ENCODE assay signal across 21 cellular contexts in the genomic region with DNA sequence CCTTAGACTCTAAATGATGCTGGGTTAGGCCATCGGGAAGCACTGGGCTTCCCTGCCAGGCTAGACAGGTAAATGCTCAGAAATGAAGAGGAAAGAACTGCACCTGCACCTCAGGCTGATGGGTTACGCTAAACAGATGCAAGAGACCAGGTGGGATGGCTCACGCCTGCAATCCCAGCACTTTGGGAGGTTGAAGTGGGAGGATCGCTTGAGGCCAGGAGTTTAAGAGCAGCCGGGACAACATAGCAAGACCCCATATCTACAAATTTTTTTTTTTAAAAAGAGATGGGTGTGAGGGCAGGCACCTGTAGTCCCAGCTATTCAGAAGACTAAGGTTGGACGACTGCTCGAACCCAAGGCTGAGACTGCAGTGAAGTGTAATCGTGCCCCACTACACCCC.
DNase-seq lines count a peak whose midpoint lies in the region; ATAC-seq, FAIRE-seq and TF ChIP-seq lines count a peak whose summit lies in the region.
"Had no signal": no experiment of that assay in that cellular context is flagged by ENCODE, and none has a peak within 500 bp of the region (broad histone marks: within the 10 kb centered on the region; RNA-seq: fewer than 3 reads in every experiment).

No MANE protein-coding gene starts in this region.

- no peaks in the 10 kb centered on the region for H3K9me3 ChIP-seq in OCI-LY1 (ENCODE audit: low read length)
- H3K9me3 ChIP-seq in K562 (replicated peaks; ENCODE audit: control insufficient read depth, insufficient read depth, low read depth, low read length) = no peaks in the 10 kb centered on the region
- peaks cover 1% of the 10 kb centered on the region for H3K9me3 ChIP-seq in thymus (ENCODE audit: control insufficient read depth)

- no peak for TF ChIP-seq RAD21 in K562 (CRISPR knock-in tag; conservative IDR thresholded peaks at IDR 0.05 in 1 of 2, IDR thresholded peaks at IDR 0.05 in 1 of 2)

- H3K4me3 ChIP-seq in OCI-LY1 (ENCODE audit: low read depth, low read length, poor library complexity, severe bottlenecking) (no peak overlapping the region), K562 (no peak overlapping the region), thymus (ENCODE audit: low read length) (no peak overlapping the region)
- H3K4me3 ChIP-seq: GM23338 had no signal

- no peak for DNase-seq in K562 (ENCODE audit: extremely low read depth in 1 of 4, low spot score in 3 of 4)
- DNase-seq in mesenteric fat pad (ENCODE audit: low spot score) = peak; percentile 8
- DNase-seq in stimulated activated CD4-positive, alpha-beta T cell treated with anti-CD3 and anti-CD28 coated beads, Interleukin-15, amount 100 ng/mL, for 24 hours = no peak
- no peak for DNase-seq in stimulated activated effector memory CD8-positive, alpha-beta T cell treated with anti-CD3 and anti-CD28 coated beads, Interleukin-12 subunit alpha, Interleukin-12 subunit beta, amount 100 ng/mL, for 72 hours (ENCODE audit: low spot score in 2 of 2)
- DNase-seq: C1 segment of cervical spinal cord; Calu3; CD4-positive, alpha-beta memory T cell; COR-L47; DMS53; DMS79 treated with DMSO at 0.1 percent for 48 hours; H9; HFFc6 had no signal

- ATAC-seq in K562 = no peak
- ATAC-seq in GM21619 (IDR thresholded peaks at IDR 0.05; ENCODE audit: unreplicated experiment) = no peak
- no peak for ATAC-seq in HG03460 (IDR thresholded peaks at IDR 0.05; ENCODE audit: unreplicated experiment)
- ATAC-seq in stimulated activated effector memory CD8-positive, alpha-beta T cell treated with anti-CD3 and anti-CD28 coated beads, Interleukin-12 subunit alpha, Interleukin-12 subunit beta, amount 100 ng/mL, for 72 hours = no peak
- ATAC-seq: GM23338, HCT116 had no signal

- intact Hi-C loops in K562 (cut with micrococcal nuclease) = no loop called here

- in situ Hi-C loops in K562 (cut with MboI) = no loop called here

- POLR2A ChIA-PET in K562 (lab: Yijun Ruan, JAX) = interaction anchor here (0.7 to 2.3 kb wide), 2 partner anchors 8 to 10 kb away, joined by 3 to 7 read pairs; no protein-coding TSS in a partner anchor

- H3K4me1 Mint-ChIP-seq in stimulated activated effector memory CD8-positive, alpha-beta T cell treated with anti-CD3 and anti-CD28 coated beads, Interleukin-12 subunit alpha, Interleukin-12 subunit beta, amount 100 ng/mL, for 72 hours = no peaks in the 10 kb centered on the region
- H3K4me1 Mint-ChIP-seq: CD4-positive, alpha-beta memory T cell had no signal

- H3K79me2 ChIP-seq in OCI-LY1 (ENCODE audit: insufficient read depth, low read length) (no peaks in the 10 kb centered on the region), K562 (ENCODE audit: control insufficient read depth, insufficient read depth, low read length) (no peaks in the 10 kb centered on the region)

- CTCF ChIA-PET in K562 (lab: Yijun Ruan, JAX; ENCODE audit: low intra/inter-chr PET ratio) = no interaction called here

- peaks cover 12% of the 10 kb centered on the region for H3K9me3 Mint-ChIP-seq in stimulated activated effector memory CD8-positive, alpha-beta T cell treated with anti-CD3 and anti-CD28 coated beads, Interleukin-12 subunit alpha, Interleukin-12 subunit beta, amount 100 ng/mL, for 72 hours

- no peak overlapping the region for H3K4me3 Mint-ChIP-seq in stimulated activated effector memory CD8-positive, alpha-beta T cell treated with anti-CD3 and anti-CD28 coated beads, Interleukin-12 subunit alpha, Interleukin-12 subunit beta, amount 100 ng/mL, for 72 hours
- H3K4me3 Mint-ChIP-seq: CD4-positive, alpha-beta memory T cell; GM23338; H9; HFFc6 had no signal

- no peaks in the 10 kb centered on the region for H3K36me3 Mint-ChIP-seq in stimulated activated effector memory CD8-positive, alpha-beta T cell treated with anti-CD3 and anti-CD28 coated beads, Interleukin-12 subunit alpha, Interleukin-12 subunit beta, amount 100 ng/mL, for 72 hours
- H3K36me3 Mint-ChIP-seq: CD4-positive, alpha-beta memory T cell had no signal

- no peaks in the 10 kb centered on the region for H3F3A ChIP-seq in OCI-LY1 (ENCODE audit: insufficient read depth, low read length)

- H3K27ac ChIP-seq in OCI-LY1 (ENCODE audit: low read depth, low read length, poor library complexity, severe bottlenecking) (peak overlapping the region; percentile 76), K562 (ENCODE audit: extremely low read depth, low read depth, low read length) (no peak overlapping the region), thymus (ENCODE audit: low read depth) (peak overlapping the region; percentile 26)

- no peak overlapping the region for H3K9ac ChIP-seq in OCI-LY1 (ENCODE audit: low read length)
- H3K9ac ChIP-seq in K562 (ENCODE audit: insufficient read depth in 1 of 2, low read depth in 2 of 2, low read length in 2 of 2) = no peak overlapping the region

- TF ChIP-seq POLR2A in K562 (conservative IDR thresholded peaks at IDR 0.05) = no peak

- H2AFZ ChIP-seq in OCI-LY1 (ENCODE audit: low read length) (no peak overlapping the region), K562 (ENCODE audit: low read depth, low read length) (no peak overlapping the region)
- H2AFZ ChIP-seq: GM23338 had no signal

- BruUV-seq in K562 (replicated peaks; lab: Mats Ljungman, UMichigan) = no TSS peak

- H3K4me2 ChIP-seq in OCI-LY1 (ENCODE audit: low read length) (no peak overlapping the region), K562 (ENCODE audit: insufficient read depth, low read length) (no peak overlapping the region)
- H3K4me2 ChIP-seq: GM23338 had no signal

- TF ChIP-seq CTCF in OCI-LY1 (IDR thresholded peaks at IDR 0.05; ENCODE audit: low read length) (no peak), K562 (IDR thresholded peaks at IDR 0.05 in 2 of 3, conservative IDR thresholded peaks at IDR 0.05 in 1 of 3; ENCODE audit: insufficient read depth in 2 of 3, low read depth in 1 of 3, low read length in 3 of 3) (no peak)

- no peak for TF ChIP-seq EP300 in K562 (IDR thresholded peaks at IDR 0.05; ENCODE audit: low read length)

- no peak for FAIRE-seq in K562 (lab: Jason Lieb, UNC)
- FAIRE-seq: G401.6, GM12892, GM19239 had no signal

- H3K27ac Mint-ChIP-seq in stimulated activated effector memory CD8-positive, alpha-beta T cell treated with anti-CD3 and anti-CD28 coated beads, Interleukin-12 subunit alpha, Interleukin-12 subunit beta, amount 100 ng/mL, for 72 hours = no peak overlapping the region
- H3K27ac Mint-ChIP-seq: CD4-positive, alpha-beta memory T cell; GM23338; HFFc6 had no signal

- H3K27me3 ChIP-seq in OCI-LY1 (ENCODE audit: insufficient read depth, low read length) (no peaks in the 10 kb centered on the region; the same call in 1 of the 2 replicates), K562 (ENCODE audit: control insufficient read depth in 2 of 2, insufficient read depth in 2 of 2, low read length in 2 of 2) (no peaks in the 10 kb centered on the region), thymus (ENCODE audit: control insufficient read depth, insufficient read depth) (no peaks in the 10 kb centered on the region)

- WGBS in K562 (ENCODE audit: insufficient coverage, low coverage, missing lambda C conversion rate) = 48% methylated on average over 7 of the region's 8 CpGs
- WGBS in thymus = 94% methylated on average over 8 of the region's 8 CpGs

- H3K4me1 ChIP-seq in OCI-LY1 (ENCODE audit: insufficient read depth, low read length, severe bottlenecking) (peaks cover 31% of the 10 kb centered on the region), K562 (replicated peaks in 1 of 2; ENCODE audit: control insufficient read depth in 2 of 2, insufficient read depth in 2 of 2, low read length in 2 of 2) (peaks cover 9 to 31% of the 10 kb centered on the region in 2 experiments; a peak in 4 of 5 replicates), thymus (ENCODE audit: control insufficient read depth, insufficient read depth, low read length) (peaks cover 58% of the 10 kb centered on the region)

- H3K36me3 ChIP-seq in OCI-LY1 (ENCODE audit: insufficient read depth, low read length) (no peaks in the 10 kb centered on the region), K562 (ENCODE audit: control insufficient read depth, insufficient read depth, low read length) (no peaks in the 10 kb centered on the region), thymus (ENCODE audit: control insufficient read depth, insufficient read depth) (no peaks in the 10 kb centered on the region)

- no peaks in the 10 kb centered on the region for H3K9me2 ChIP-seq in OCI-LY1 (ENCODE audit: low read depth, low read length)

- H3K9me1 ChIP-seq in K562 (ENCODE audit: control insufficient read depth, insufficient read depth, low read length) = no peaks in the 10 kb centered on the region

- H4K20me1 ChIP-seq in OCI-LY1 (ENCODE audit: insufficient read depth, low read length) (no peaks in the 10 kb centered on the region), K562 (replicated peaks; ENCODE audit: control insufficient read depth, insufficient read depth, low read length) (no peaks in the 10 kb centered on the region)

TF ChIP-seq in K562, 482 proteins besides CTCF, POLR2A, EP300 and RAD21:
- TF ChIP-seq BDP1 (IDR thresholded peaks at IDR 0.05; ENCODE audit: insufficient read depth, insufficient read length) (no peak), ZNF121 (CRISPR knock-in tag; conservative IDR thresholded peaks at IDR 0.05) (peak; percentile 93), RBM25 (IDR thresholded peaks at IDR 0.05; ENCODE audit: low read depth, low read length, severe bottlenecking) (peak; percentile 58), SRF (CRISPR knock-in tag; IDR thresholded peaks at IDR 0.05) (no peak)
